1 cellular context compared by ENCODE assay signal in the genomic region with DNA sequence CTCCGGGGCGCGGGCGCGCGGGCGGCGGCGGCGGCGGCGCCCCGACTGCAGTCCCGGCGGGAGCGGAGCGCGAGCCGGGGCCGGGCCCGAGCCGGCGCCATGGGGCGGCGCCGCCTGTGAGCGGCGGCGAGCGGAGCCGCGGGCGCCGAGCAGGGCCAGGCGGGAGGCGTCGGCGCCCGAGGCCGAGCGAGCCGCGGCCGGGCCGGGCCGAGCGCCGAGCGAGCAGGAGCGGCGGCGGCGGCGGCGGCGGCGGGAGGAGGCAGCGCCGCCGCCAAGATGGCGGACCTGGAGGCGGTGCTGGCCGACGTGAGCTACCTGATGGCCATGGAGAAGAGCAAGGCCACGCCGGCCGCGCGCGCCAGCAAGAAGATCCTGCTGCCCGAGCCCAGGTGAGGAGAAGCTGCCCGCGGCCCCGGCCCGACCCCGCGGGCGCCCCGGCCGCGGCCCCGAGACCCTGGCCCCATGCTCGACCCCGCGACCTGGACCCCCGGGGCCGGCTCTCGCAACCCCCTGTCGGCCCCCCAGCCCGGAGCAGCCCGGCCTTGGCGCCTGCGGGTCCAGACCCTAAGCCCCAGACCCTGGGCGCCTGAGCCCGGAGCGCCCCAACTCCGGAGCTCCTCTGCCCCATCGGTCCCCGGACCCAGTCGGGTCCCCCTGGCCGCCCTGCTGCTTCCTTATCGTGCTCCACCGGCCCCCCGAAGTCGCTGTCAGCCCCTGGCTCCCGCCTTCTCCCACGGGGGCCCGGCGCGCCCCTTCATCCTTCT.
TF ChIP-seq lines count a peak whose summit lies in the region.

A gene (plus strand): TSS at position 50 of the 764 bp plus-strand sequence. CDS start 227 bp downstream, at position 277.

TF ChIP-seq in K562, 482 proteins besides CTCF, POLR2A, EP300 and RAD21 (continued from another document):
- TF ChIP-seq SMARCA5 (IDR thresholded peaks at IDR 0.05) = no peak
